ENCODE assay signal across 8 cellular contexts in genomic region chr19:11694533-11695439, GRCh38. TPM values are rescaled to one million over a fixed set of nuclear protein-coding genes. Genes with fewer than 3 reads are reported as not detected.
DNase-seq lines count a peak whose midpoint lies in the region; ATAC-seq and TF ChIP-seq lines count a peak whose summit lies in the region.

No MANE protein-coding gene starts in this region.

- H3K56ac ChIP-seq in IMR-90 (ENCODE audit: extremely low read depth, insufficient read depth, low read length): no peak overlapping the region

- H2AFZ ChIP-seq in IMR-90 (replicated peaks; ENCODE audit: low read length, poor library complexity): peak overlapping the region; percentile 94

- in situ Hi-C loops in IMR-90 (cut with MboI; ENCODE audit: low sequenced_read_pairs): no loop called here

- BruUV-seq in IMR-90 (replicated peaks; lab: Mats Ljungman, UMichigan): no TSS peak

- H2BK20ac ChIP-seq in IMR-90 (ENCODE audit: low read depth, low read length): no peak overlapping the region

- DNase-seq in BE2C: peak; percentile 98
- DNase-seq in IMR-90: peak; percentile 86
- DNase-seq in RKO (ENCODE audit: low spot score): peak; percentile 96
- DNase-seq in fibroblast of peridontal ligament (ENCODE audit: extremely low read depth): peak; percentile 91
- DNase-seq in natural killer cell: peak; percentile 88

- dilution Hi-C loops in IMR-90 (cut with HindIII; ENCODE audit: low sequenced_read_pairs, unreplicated experiment): no loop called here

- no peaks in the 10 kb centered on the region for H3K36me3 Mint-ChIP-seq in activated T-helper 17 cell treated with anti-CD3 and anti-CD28 coated beads, Interleukin-2, amount 50 U/mL, for 72 hours (ENCODE audit: low read depth)
- no peaks in the 10 kb centered on the region for H3K36me3 Mint-ChIP-seq in natural killer cell
- no peaks in the 10 kb centered on the region for H3K36me3 Mint-ChIP-seq in stimulated activated memory B cell treated with anti-CD40 and anti-IgM and Interleukin-4, amounts not matched to agents 10 μg/mL and 1 μg/mL and 100 μg/mL, for 72 hours

- peak overlapping the region; percentile 90 for H3K4me2 ChIP-seq in IMR-90 (ENCODE audit: low read depth, low read length)

- no peak overlapping the region for H3K27ac Mint-ChIP-seq in activated T-helper 17 cell treated with anti-CD3 and anti-CD28 coated beads, Interleukin-2, amount 50 U/mL, for 72 hours
- H3K27ac Mint-ChIP-seq in natural killer cell: peak overlapping the region in 1 of 2 donors; percentile 88
- H3K27ac Mint-ChIP-seq in stimulated activated memory B cell treated with anti-CD40 and anti-IgM and Interleukin-4, amounts not matched to agents 10 μg/mL and 1 μg/mL and 100 μg/mL, for 72 hours: peak overlapping the region; percentile 80

- H3K9me3 ChIP-seq in BE2C (no peaks in the 10 kb centered on the region), IMR-90 (ENCODE audit: control insufficient read depth, insufficient read depth, low read length) (no peaks in the 10 kb centered on the region)

- no peaks in the 10 kb centered on the region for H4K20me1 ChIP-seq in IMR-90 (ENCODE audit: insufficient read depth, low read length)

- H4K8ac ChIP-seq in IMR-90 (ENCODE audit: low read depth in 2 of 2, low read length in 2 of 2): peak overlapping the region; percentile 2 to 62; a peak in 2 of 4 replicates

- intact Hi-C loops in IMR-90 (cut with micrococcal nuclease): no loop called here
- intact Hi-C loops in natural killer cell (cut with micrococcal nuclease): no loop called here

- peak overlapping the region; percentile 38 for H2AK9ac ChIP-seq in IMR-90 (replicated peaks; ENCODE audit: low read depth, low read length, poor library complexity)

- H3K27me3 ChIP-seq in BE2C (no peaks in the 10 kb centered on the region), IMR-90 (ENCODE audit: control insufficient read depth, insufficient read depth, low read length) (no peaks in the 10 kb centered on the region)

- TF ChIP-seq CTCF in BE2C (IDR thresholded peaks at IDR 0.05; ENCODE audit: low read depth, low read length) (no peak), IMR-90 (conservative IDR thresholded peaks at IDR 0.05; ENCODE audit: low read depth, low read length) (no peak), natural killer cell (IDR thresholded peaks at IDR 0.05) (no peak)

- POLR2A ChIA-PET in IMR-90 (lab: Charles Lee; ENCODE audit: unreplicated experiment): interaction anchor here (0.6 to 0.7 kb wide), 2 partner anchors 136 to 865 kb away, joined by 3 read pairs; partner anchors contain the start of gene ELOF1

- H3K4me1 ChIP-seq in BE2C: no peaks in the 10 kb centered on the region; the same call in 1 of the 2 replicates
- peaks cover 2% of the 10 kb centered on the region; the same call in 1 of the 2 replicates for H3K4me1 ChIP-seq in IMR-90 (ENCODE audit: control insufficient read depth, insufficient read depth, low read length)

- no peak overlapping the region for H2BK15ac ChIP-seq in IMR-90 (ENCODE audit: low read depth, low read length)

- CTCF ChIA-PET in IMR-90 (lab: Yijun Ruan, JAX): no interaction called here

- H3K9ac ChIP-seq in IMR-90 (ENCODE audit: low read depth, low read length): peak overlapping the region; percentile 27; the same call in 1 of the 2 replicates

- no peak overlapping the region for H3K18ac ChIP-seq in IMR-90 (ENCODE audit: low read depth, low read length)

- H3K4me1 Mint-ChIP-seq in activated T-helper 17 cell treated with anti-CD3 and anti-CD28 coated beads, Interleukin-2, amount 50 U/mL, for 72 hours: peaks cover 12% of the 10 kb centered on the region
- H3K4me1 Mint-ChIP-seq in natural killer cell: peaks cover 9 to 16% of the 10 kb centered on the region in 2 donors
- peaks cover 17% of the 10 kb centered on the region for H3K4me1 Mint-ChIP-seq in stimulated activated memory B cell treated with anti-CD40 and anti-IgM and Interleukin-4, amounts not matched to agents 10 μg/mL and 1 μg/mL and 100 μg/mL, for 72 hours

- peak overlapping the region; percentile 21; the same call in 1 of the 2 replicates for H3K27ac ChIP-seq in IMR-90 (ENCODE audit: insufficient read depth, low read length)

- H3K4ac ChIP-seq in IMR-90 (ENCODE audit: low read depth, low read length): no peak overlapping the region

- H2BK5ac ChIP-seq in IMR-90 (ENCODE audit: low read depth, low read length, poor library complexity, severe bottlenecking): no peak overlapping the region

- no peaks in the 10 kb centered on the region for H3K9me3 Mint-ChIP-seq in activated T-helper 17 cell treated with anti-CD3 and anti-CD28 coated beads, Interleukin-2, amount 50 U/mL, for 72 hours
- no peaks in the 10 kb centered on the region for H3K9me3 Mint-ChIP-seq in natural killer cell
- no peaks in the 10 kb centered on the region for H3K9me3 Mint-ChIP-seq in stimulated activated memory B cell treated with anti-CD40 and anti-IgM and Interleukin-4, amounts not matched to agents 10 μg/mL and 1 μg/mL and 100 μg/mL, for 72 hours

- no peak overlapping the region for H2AK5ac ChIP-seq in IMR-90 (ENCODE audit: low read depth, low read length)

- 3% methylated on average over 28 of the region's 61 CpGs; no CpG with 5 or more reads in 1 of the 2 experiments for WGBS in IMR-90 (ENCODE audit: extremely low coverage in 2 of 2, insufficient read length in 1 of 2), 2 experiments

- H2BK120ac ChIP-seq in IMR-90 (ENCODE audit: low read depth, low read length): no peak overlapping the region

- H3K36me3 ChIP-seq in BE2C: no peaks in the 10 kb centered on the region; the same call in 1 of the 2 replicates
- H3K36me3 ChIP-seq in IMR-90 (ENCODE audit: control insufficient read depth, insufficient read depth, low read length): no peaks in the 10 kb centered on the region

- H3K4me3 Mint-ChIP-seq in activated T-helper 17 cell treated with anti-CD3 and anti-CD28 coated beads, Interleukin-2, amount 50 U/mL, for 72 hours: peak overlapping the region; percentile 93
- peak overlapping the region; percentile 99 for H3K4me3 Mint-ChIP-seq in natural killer cell
- H3K4me3 Mint-ChIP-seq in stimulated activated memory B cell treated with anti-CD40 and anti-IgM and Interleukin-4, amounts not matched to agents 10 μg/mL and 1 μg/mL and 100 μg/mL, for 72 hours: peak overlapping the region; percentile 98

- TF ChIP-seq RAD21 in IMR-90 (IDR thresholded peaks at IDR 0.05; ENCODE audit: low read length): no peak

- peak overlapping the region; percentile 41; the same call in 1 of the 2 replicates for H3K14ac ChIP-seq in IMR-90 (replicated peaks; ENCODE audit: low read depth, low read length)

- 0 out of 4 replicates have a peak, but pooled peaks cover 0 to 6% of the 10 kb centered on the region in 2 experiments for H3K79me1 ChIP-seq in IMR-90 (ENCODE audit: low read depth in 1 of 2, low read length in 2 of 2)

- peaks cover 3% of the 10 kb centered on the region; the same call in 1 of the 2 replicates for H3K9me1 ChIP-seq in IMR-90 (ENCODE audit: insufficient read depth, low read length)

- H3K27me3 Mint-ChIP-seq in activated T-helper 17 cell treated with anti-CD3 and anti-CD28 coated beads, Interleukin-2, amount 50 U/mL, for 72 hours: peaks cover 28% of the 10 kb centered on the region
- H3K27me3 Mint-ChIP-seq in natural killer cell (ENCODE audit: low read depth in 2 of 2): peaks cover 25% of the 10 kb centered on the region in 2 donors
- peaks cover 65% of the 10 kb centered on the region for H3K27me3 Mint-ChIP-seq in stimulated activated memory B cell treated with anti-CD40 and anti-IgM and Interleukin-4, amounts not matched to agents 10 μg/mL and 1 μg/mL and 100 μg/mL, for 72 hours

- ATAC-seq in GM19463 (IDR thresholded peaks at IDR 0.05; ENCODE audit: unreplicated experiment) (peak; percentile 91), IMR-90 (ENCODE audit: low read depth) (peak; percentile 98), natural killer cell (peak; percentile 93 to 99 (median 98))
- ATAC-seq in activated T-helper 17 cell treated with anti-CD3 and anti-CD28 coated beads, Interleukin-2, amount 50 U/mL, for 72 hours (replicated peaks): peak; percentile 99
- peak; percentile 97 for ATAC-seq in stimulated activated memory B cell treated with anti-CD40 and anti-IgM and Interleukin-4, amounts not matched to agents 10 μg/mL and 1 μg/mL and 100 μg/mL, for 72 hours

- H3K23ac ChIP-seq in IMR-90 (ENCODE audit: low read depth, low read length): no peak overlapping the region

- H3K4me3 ChIP-seq in BE2C (ENCODE audit: low read depth, low read length) (peak overlapping the region; percentile 91), IMR-90 (ENCODE audit: insufficient read depth, low read depth, low read length) (peak overlapping the region; percentile 85)

- H4K5ac ChIP-seq in IMR-90 (ENCODE audit: low read depth, low read length): no peak overlapping the region

- H4K91ac ChIP-seq in IMR-90 (ENCODE audit: insufficient read depth, low read depth, low read length): no peak overlapping the region

- TF ChIP-seq POLR2A in IMR-90 (IDR thresholded peaks at IDR 0.05; ENCODE audit: low read depth, low read length): no peak

TF ChIP-seq in IMR-90, 13 proteins besides CTCF, POLR2A, EP300 and RAD21 (continues in another document):
- TF ChIP-seq SMC3 (IDR thresholded peaks at IDR 0.05; ENCODE audit: low read depth, low read length) (no peak), FOS (IDR thresholded peaks at IDR 0.05; ENCODE audit: low read depth, low read length) (no peak), MAFK (IDR thresholded peaks at IDR 0.05; ENCODE audit: low read depth, low read length) (no peak), MAZ (IDR thresholded peaks at IDR 0.05; ENCODE audit: borderline replicate concordance, low read depth, low read length) (no peak), RFX5 (IDR thresholded peaks at IDR 0.05; ENCODE audit: low read depth, low read length) (0 out of 2 replicates have a peak, but pooled peaks have one; percentile 7), RCOR1 (IDR thresholded peaks at IDR 0.05; ENCODE audit: insufficient replicate concordance, low read length) (no peak)
- TF ChIP-seq, protein P1, sequence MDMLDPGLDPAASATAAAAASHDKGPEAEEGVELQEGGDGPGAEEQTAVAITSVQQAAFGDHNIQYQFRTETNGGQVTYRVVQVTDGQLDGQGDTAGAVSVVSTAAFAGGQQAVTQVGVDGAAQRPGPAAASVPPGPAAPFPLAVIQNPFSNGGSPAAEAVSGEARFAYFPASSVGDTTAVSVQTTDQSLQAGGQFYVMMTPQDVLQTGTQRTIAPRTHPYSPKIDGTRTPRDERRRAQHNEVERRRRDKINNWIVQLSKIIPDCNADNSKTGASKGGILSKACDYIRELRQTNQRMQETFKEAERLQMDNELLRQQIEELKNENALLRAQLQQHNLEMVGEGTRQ (IDR thresholded peaks at IDR 0.05; ENCODE audit: low read depth, low read length): no peak

RNA-seq across cellular contexts. Expression of gene ZNF823, which starts 44.0 kb away (rescaled TPM):
- polyA plus RNA-seq in BE2C (2012; ENCODE audit: insufficient read depth, insufficient read length, low read depth): 3.9 TPM
- total RNA-seq in IMR-90 (2012; rRNA removed) (9.2 and 9.3 TPM in 2 replicates), natural killer cell (1 to 10 TPM; 3.2 to 7.1 (median 5.2) TPM)
- 1.8 and 2.2 TPM in 2 replicates for polyA plus RNA-seq in IMR-90 (2012; rRNA removed)
- 0.19 and 0.34 TPM in 2 replicates for polyA plus RNA-seq in IMR-90 (2012; cell fraction: cytosol; rRNA removed)
- 0.58 and 4.0 TPM in 2 replicates for polyA plus RNA-seq in IMR-90 (2012; cell fraction: nucleus; rRNA removed; ENCODE audit: low replicate concordance)
- total RNA-seq in activated T-helper 17 cell treated with anti-CD3 and anti-CD28 coated beads, Interleukin-2, amount 50 U/mL, for 72 hours: 1 to 10 TPM; 1.9 to 2.8 TPM

Comparison
In these comparisons a context has a peak if more than half of its experiments do, and no peak if none do; other contexts are left out.
1. Peak in every context shown above with its lines: DNase-seq, ATAC-seq, H3K4me3 ChIP-seq and H3K27ac ChIP-seq.